ENCODE assay signal across 1 cellular context in genomic region chr17:80537386-80537785, GRCh38. TPM values are rescaled to one million over a fixed set of nuclear protein-coding genes. Genes with fewer than 3 reads are reported as not detected.
DNase-seq lines count a peak whose midpoint lies in the region; TF ChIP-seq lines count a peak whose summit lies in the region.
"Not testable (repeated sequence)": the region's sequence is repeated elsewhere in the genome, so short reads cannot be mapped to it uniquely, and the experiment has no call there.

No MANE protein-coding gene starts in this region.

- TF ChIP-seq CTCF in spleen (IDR thresholded peaks at IDR 0.05 in 8 of 11, conservative IDR thresholded peaks at IDR 0.05 in 3 of 11): not testable (repeated sequence)

- peaks cover 0 to 13% (median 10%) of the 10 kb centered on the region in 6 donors for H3K4me1 ChIP-seq in spleen

- H3K27me3 ChIP-seq in spleen (replicated peaks in 1 of 7): peaks cover 0 to 21% (median 0%) of the 10 kb centered on the region in 7 donors

- not testable (repeated sequence) for H3K27ac ChIP-seq in spleen

- not testable (repeated sequence) for H3K9me3 ChIP-seq in spleen

- DNase-seq in spleen: peak; percentile 17

- WGBS in spleen, 5 donors: 90 to 96% (median 94%) methylated on average over 14 to 30 of the region's 30 CpGs

- TF ChIP-seq POLR2A in spleen (IDR thresholded peaks at IDR 0.05): not testable (repeated sequence)

- not testable (repeated sequence) for H3K36me3 ChIP-seq in spleen

- not testable (repeated sequence) for H3K4me3 ChIP-seq in spleen

- intact Hi-C loops in spleen (cut with DNase I; ENCODE audit: low total_unique reads): not testable (repeated sequence)

RNA-seq across cellular contexts. Expression of gene RPTOR, which starts 7.3 kb away (rescaled TPM):
- 10 to 100 TPM; 36.0 to 61.2 (median 44.2) TPM for total RNA-seq in spleen
- polyA plus RNA-seq in spleen: 10 to 100 TPM in 1 of 3 donors, 1 to 10 TPM in 2; 3.1 to 13.6 (median 4.1) TPM
